In the genomic region with DNA sequence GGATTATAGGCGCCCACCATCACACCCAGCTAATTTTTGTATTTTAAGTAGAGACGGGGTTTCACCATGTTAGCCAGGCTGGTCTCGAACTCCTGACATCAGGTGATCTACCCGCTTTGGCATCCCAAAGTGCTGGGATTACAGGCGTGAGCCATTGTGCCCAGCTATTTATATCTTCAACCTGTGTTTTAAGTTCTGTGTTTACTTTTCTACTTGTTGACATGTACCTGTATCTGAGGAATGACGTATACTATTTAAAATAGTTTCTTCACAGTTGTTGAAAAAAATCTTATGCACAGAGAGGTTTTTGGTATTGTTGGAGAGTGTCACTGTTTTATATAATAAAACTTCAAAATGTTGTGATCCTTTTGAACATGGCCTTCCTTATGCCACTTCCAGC, we compare ENCODE assay signal across 7 cellular contexts. TPM values are rescaled to one million over a fixed set of nuclear protein-coding genes. Genes with fewer than 3 reads are reported as not detected.
A peak's percentile ranks its signal among the peaks of the same experiment; 100 is the strongest.
DNase-seq lines count a peak whose midpoint lies in the region; ATAC-seq and TF ChIP-seq lines count a peak whose summit lies in the region.
"Not testable (repeated sequence)": the region's sequence is repeated elsewhere in the genome, so short reads cannot be mapped to it uniquely, and the experiment has no call there.

No MANE protein-coding gene starts in this region.

- DNase-seq in activated B cell treated with CpG ODN at 0.5 μM for 24 hours; activated CD8-positive, alpha-beta T cell treated with anti-CD3 and anti-CD28 coated beads for 36 hours; activated T-helper 2 cell treated with anti-CD3 and anti-CD28 coated beads, Interferon-gamma antibody, Interleukin-2, Interleukin-4, amounts not matched to agents 10 μg/mL and 5 μg/mL and 100 μg/mL, durations not matched to agents 14 hours and 24 hours and 36 hours (ENCODE audit: low spot score); memory B cell (ENCODE audit: low spot score in 2 of 2): not testable (repeated sequence)
- peak in 2 of 4 donors; percentile 17 to 23 for DNase-seq in body of pancreas

- H3K27me3 ChIP-seq in body of pancreas: not testable (repeated sequence)

- WGBS in body of pancreas, 2 donors: 66 to 79% methylated on average over 6 of the region's 6 CpGs

- peaks cover 84% of the 10 kb centered on the region for H3K36me3 Mint-ChIP-seq in activated B cell treated with CpG ODN at 0.5 μM for 24 hours (ENCODE audit: low read depth)
- peaks cover 73% of the 10 kb centered on the region for H3K36me3 Mint-ChIP-seq in activated CD8-positive, alpha-beta T cell treated with anti-CD3 and anti-CD28 coated beads for 36 hours (ENCODE audit: low read depth)
- H3K36me3 Mint-ChIP-seq in activated T-helper 2 cell treated with anti-CD3 and anti-CD28 coated beads, Interferon-gamma antibody, Interleukin-2, Interleukin-4, amounts not matched to agents 10 μg/mL and 5 μg/mL and 100 μg/mL, durations not matched to agents 14 hours and 24 hours and 36 hours (ENCODE audit: low read depth): peaks cover 86% of the 10 kb centered on the region
- H3K36me3 Mint-ChIP-seq in memory B cell: peaks cover 39% of the 10 kb centered on the region
- peaks cover 89% of the 10 kb centered on the region for H3K36me3 Mint-ChIP-seq in stimulated activated naive CD8-positive, alpha-beta T cell treated with anti-CD3 and anti-CD28 coated beads, Interleukin-15, Interleukin-2, amounts not matched to agents 100 ng/mL and 50 ng/mL, for 24 hours (ENCODE audit: low read depth)

- H3K4me1 Mint-ChIP-seq in activated B cell treated with CpG ODN at 0.5 μM for 24 hours (peaks cover 53% of the 10 kb centered on the region), memory B cell (peaks cover 29% of the 10 kb centered on the region)
- H3K4me1 Mint-ChIP-seq in activated CD8-positive, alpha-beta T cell treated with anti-CD3 and anti-CD28 coated beads for 36 hours (ENCODE audit: low read depth): peaks cover 67% of the 10 kb centered on the region
- H3K4me1 Mint-ChIP-seq in activated T-helper 2 cell treated with anti-CD3 and anti-CD28 coated beads, Interferon-gamma antibody, Interleukin-2, Interleukin-4, amounts not matched to agents 10 μg/mL and 5 μg/mL and 100 μg/mL, durations not matched to agents 14 hours and 24 hours and 36 hours (ENCODE audit: low read depth): peaks cover 43% of the 10 kb centered on the region
- H3K4me1 Mint-ChIP-seq in stimulated activated naive CD8-positive, alpha-beta T cell treated with anti-CD3 and anti-CD28 coated beads, Interleukin-15, Interleukin-2, amounts not matched to agents 100 ng/mL and 50 ng/mL, for 24 hours (ENCODE audit: low read depth): peaks cover 80% of the 10 kb centered on the region

- not testable (repeated sequence) for H3K4me1 ChIP-seq in body of pancreas

- not testable (repeated sequence) for H3K4me3 ChIP-seq in body of pancreas

- H3K27ac Mint-ChIP-seq in activated B cell treated with CpG ODN at 0.5 μM for 24 hours: peak overlapping the region; percentile 18
- H3K27ac Mint-ChIP-seq in activated CD8-positive, alpha-beta T cell treated with anti-CD3 and anti-CD28 coated beads for 36 hours: peak overlapping the region; percentile 52
- peak overlapping the region; percentile 28 for H3K27ac Mint-ChIP-seq in activated T-helper 2 cell treated with anti-CD3 and anti-CD28 coated beads, Interferon-gamma antibody, Interleukin-2, Interleukin-4, amounts not matched to agents 10 μg/mL and 5 μg/mL and 100 μg/mL, durations not matched to agents 14 hours and 24 hours and 36 hours
- H3K27ac Mint-ChIP-seq in memory B cell: peak overlapping the region; percentile 28
- peak overlapping the region; percentile 11 for H3K27ac Mint-ChIP-seq in stimulated activated naive CD8-positive, alpha-beta T cell treated with anti-CD3 and anti-CD28 coated beads, Interleukin-15, Interleukin-2, amounts not matched to agents 100 ng/mL and 50 ng/mL, for 24 hours

- H3K36me3 ChIP-seq in body of pancreas (replicated peaks in 1 of 2; ENCODE audit: insufficient read depth in 1 of 2, low read depth in 2 of 2): not testable (repeated sequence)

- not testable (repeated sequence) for H3K9me3 Mint-ChIP-seq in activated B cell treated with CpG ODN at 0.5 μM for 24 hours; activated CD8-positive, alpha-beta T cell treated with anti-CD3 and anti-CD28 coated beads for 36 hours; activated T-helper 2 cell treated with anti-CD3 and anti-CD28 coated beads, Interferon-gamma antibody, Interleukin-2, Interleukin-4, amounts not matched to agents 10 μg/mL and 5 μg/mL and 100 μg/mL, durations not matched to agents 14 hours and 24 hours and 36 hours; memory B cell; stimulated activated naive CD8-positive, alpha-beta T cell treated with anti-CD3 and anti-CD28 coated beads, Interleukin-15, Interleukin-2, amounts not matched to agents 100 ng/mL and 50 ng/mL, for 24 hours

- TF ChIP-seq POLR2A in body of pancreas (IDR thresholded peaks at IDR 0.05): not testable (repeated sequence)

- POLR2A ChIA-PET in activated B cell treated with CpG ODN at 0.5 μM for 24 hours (lab: Charles Lee): interaction anchor here (1.2 kb wide), 1 partner anchor 67 kb away, joined by 9 read pairs; no protein-coding TSS in a partner anchor
- POLR2A ChIA-PET in activated CD8-positive, alpha-beta T cell treated with anti-CD3 and anti-CD28 coated beads for 36 hours (lab: Charles Lee): not testable (repeated sequence)

- not testable (repeated sequence) for H3K9me3 ChIP-seq in body of pancreas

- not testable (repeated sequence) for TF ChIP-seq CTCF in 22Rv1 (IDR thresholded peaks at IDR 0.05); activated B cell treated with CpG ODN at 0.5 μM for 24 hours (IDR thresholded peaks at IDR 0.05); activated CD8-positive, alpha-beta T cell treated with anti-CD3 and anti-CD28 coated beads for 36 hours (IDR thresholded peaks at IDR 0.05); body of pancreas (IDR thresholded peaks at IDR 0.05)

- peak overlapping the region; percentile 45 for H3K27ac ChIP-seq in 22Rv1
- not testable (repeated sequence) for H3K27ac ChIP-seq in body of pancreas

- H3K27me3 Mint-ChIP-seq in activated B cell treated with CpG ODN at 0.5 μM for 24 hours; activated CD8-positive, alpha-beta T cell treated with anti-CD3 and anti-CD28 coated beads for 36 hours; activated T-helper 2 cell treated with anti-CD3 and anti-CD28 coated beads, Interferon-gamma antibody, Interleukin-2, Interleukin-4, amounts not matched to agents 10 μg/mL and 5 μg/mL and 100 μg/mL, durations not matched to agents 14 hours and 24 hours and 36 hours (ENCODE audit: low read depth); memory B cell; stimulated activated naive CD8-positive, alpha-beta T cell treated with anti-CD3 and anti-CD28 coated beads, Interleukin-15, Interleukin-2, amounts not matched to agents 100 ng/mL and 50 ng/mL, for 24 hours: not testable (repeated sequence)

- intact Hi-C loops in activated B cell treated with CpG ODN at 0.5 μM for 24 hours (cut with micrococcal nuclease); activated CD8-positive, alpha-beta T cell treated with anti-CD3 and anti-CD28 coated beads for 36 hours (cut with micrococcal nuclease); activated T-helper 2 cell treated with anti-CD3 and anti-CD28 coated beads, Interferon-gamma antibody, Interleukin-2, Interleukin-4, amounts not matched to agents 10 μg/mL and 5 μg/mL and 100 μg/mL, durations not matched to agents 14 hours and 24 hours and 36 hours (cut with micrococcal nuclease); body of pancreas (cut with DNase I): not testable (repeated sequence)

- H3K4me3 Mint-ChIP-seq in activated B cell treated with CpG ODN at 0.5 μM for 24 hours; activated CD8-positive, alpha-beta T cell treated with anti-CD3 and anti-CD28 coated beads for 36 hours; activated T-helper 2 cell treated with anti-CD3 and anti-CD28 coated beads, Interferon-gamma antibody, Interleukin-2, Interleukin-4, amounts not matched to agents 10 μg/mL and 5 μg/mL and 100 μg/mL, durations not matched to agents 14 hours and 24 hours and 36 hours (ENCODE audit: low read depth); memory B cell; stimulated activated naive CD8-positive, alpha-beta T cell treated with anti-CD3 and anti-CD28 coated beads, Interleukin-15, Interleukin-2, amounts not matched to agents 100 ng/mL and 50 ng/mL, for 24 hours: not testable (repeated sequence)

- ATAC-seq in activated B cell treated with CpG ODN at 0.5 μM for 24 hours (ENCODE audit: low read depth); activated CD8-positive, alpha-beta T cell treated with anti-CD3 and anti-CD28 coated beads for 36 hours; memory B cell (ENCODE audit: low read depth): not testable (repeated sequence)
- peak; percentile 58 for ATAC-seq in body of pancreas

- CTCF ChIA-PET in activated B cell treated with CpG ODN at 0.5 μM for 24 hours (lab: Charles Lee): not testable (repeated sequence)
- CTCF ChIA-PET in activated CD8-positive, alpha-beta T cell treated with anti-CD3 and anti-CD28 coated beads for 36 hours (lab: Charles Lee): interaction anchor here (0.7 kb wide), 1 partner anchor 96 kb away, joined by 3 read pairs; no protein-coding TSS in a partner anchor

RNA-seq across cellular contexts. Expression of gene REL, which starts 19.9 kb away (rescaled TPM):
- total RNA-seq in activated B cell treated with CpG ODN at 0.5 μM for 24 hours: 211 and 238 TPM in 2 replicates
- 10 to 100 TPM; 84.7 to 85.3 TPM for total RNA-seq in activated CD8-positive, alpha-beta T cell treated with anti-CD3 and anti-CD28 coated beads for 36 hours
- 118 and 123 TPM in 2 replicates for total RNA-seq in activated T-helper 2 cell treated with anti-CD3 and anti-CD28 coated beads, Interferon-gamma antibody, Interleukin-2, Interleukin-4, amounts not matched to agents 10 μg/mL and 5 μg/mL and 100 μg/mL, durations not matched to agents 14 hours and 24 hours and 36 hours
- 10 to 100 TPM; 10.4 to 11.2 TPM for total RNA-seq in body of pancreas
